1 cellular context compared by ENCODE assay signal in the genomic region with DNA sequence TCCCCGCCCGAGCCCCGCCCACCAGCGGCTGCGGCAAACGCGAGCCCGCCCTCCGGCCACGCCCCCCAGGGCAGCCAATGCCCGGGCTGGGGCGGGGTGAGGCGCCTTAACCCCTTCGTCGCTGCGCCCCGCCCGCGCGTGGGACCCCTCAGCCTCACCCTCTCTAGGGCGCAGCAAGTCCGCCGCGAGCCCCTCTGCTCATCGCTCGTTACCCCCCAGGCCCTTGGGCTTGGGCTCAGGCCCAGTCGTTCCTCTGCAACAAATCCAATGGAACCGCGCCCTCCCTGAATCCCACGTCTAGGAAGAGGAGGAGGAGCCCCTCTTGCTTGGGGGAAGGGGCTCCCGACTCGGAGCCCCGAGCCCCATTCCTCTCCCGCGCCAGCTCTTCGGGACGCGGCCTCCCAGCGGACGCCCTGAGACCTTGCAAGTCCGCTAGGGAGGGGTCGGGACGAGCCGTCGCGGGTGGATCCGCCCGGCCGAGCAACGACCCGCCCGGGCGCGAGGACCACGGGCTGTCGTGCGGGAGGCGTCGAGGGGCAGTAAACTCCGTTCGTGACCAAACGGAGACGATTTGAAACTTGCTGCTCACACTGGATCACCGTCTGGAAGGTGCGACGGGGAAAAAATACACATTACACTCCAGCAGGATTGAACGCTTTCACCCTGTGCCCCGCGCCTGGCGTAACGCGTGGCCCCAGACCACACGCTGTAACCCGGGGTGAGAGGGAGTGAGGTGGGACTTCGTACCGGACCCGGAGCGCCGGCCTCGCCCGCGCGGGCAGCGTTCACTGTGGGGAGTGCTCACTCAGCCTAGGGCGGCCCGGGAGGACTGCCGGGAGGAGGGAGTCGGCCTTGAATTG.
A peak's percentile ranks its signal among the peaks of the same experiment; 100 is the strongest.
TF ChIP-seq lines count a peak whose summit lies in the region.

No MANE protein-coding gene starts in this region.

TF ChIP-seq in HepG2, 621 proteins besides CTCF, POLR2A, EP300 and RAD21 (continues in another document):
- TF ChIP-seq, protein P1, sequence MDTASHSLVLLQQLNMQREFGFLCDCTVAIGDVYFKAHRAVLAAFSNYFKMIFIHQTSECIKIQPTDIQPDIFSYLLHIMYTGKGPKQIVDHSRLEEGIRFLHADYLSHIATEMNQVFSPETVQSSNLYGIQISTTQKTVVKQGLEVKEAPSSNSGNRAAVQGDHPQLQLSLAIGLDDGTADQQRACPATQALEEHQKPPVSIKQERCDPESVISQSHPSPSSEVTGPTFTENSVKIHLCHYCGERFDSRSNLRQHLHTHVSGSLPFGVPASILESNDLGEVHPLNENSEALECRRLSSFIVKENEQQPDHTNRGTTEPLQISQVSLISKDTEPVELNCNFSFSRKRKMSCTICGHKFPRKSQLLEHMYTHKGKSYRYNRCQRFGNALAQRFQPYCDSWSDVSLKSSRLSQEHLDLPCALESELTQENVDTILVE (CRISPR knock-in tag; IDR thresholded peaks at IDR 0.05), result peak; percentile 64; the same call in 1 of the 2 replicates
- TF ChIP-seq GABPA (IDR thresholded peaks at IDR 0.05; ENCODE audit: low read depth, low read length), result no peak
- TF ChIP-seq GABPA (CRISPR knock-in tag; IDR thresholded peaks at IDR 0.05; ENCODE audit: low read depth), result no peak
- TF ChIP-seq, protein P2, sequence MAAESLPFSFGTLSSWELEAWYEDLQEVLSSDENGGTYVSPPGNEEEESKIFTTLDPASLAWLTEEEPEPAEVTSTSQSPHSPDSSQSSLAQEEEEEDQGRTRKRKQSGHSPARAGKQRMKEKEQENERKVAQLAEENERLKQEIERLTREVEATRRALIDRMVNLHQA (CRISPR knock-in tag; IDR thresholded peaks at IDR 0.05), result no peak
- peak; percentile 90 for TF ChIP-seq ZNF543 (CRISPR knock-in tag; IDR thresholded peaks at IDR 0.05)
- peak; percentile 77; the same call in 1 of the 2 replicates for TF ChIP-seq NKX3-1 (CRISPR knock-in tag; IDR thresholded peaks at IDR 0.05)
- TF ChIP-seq, protein P3, sequence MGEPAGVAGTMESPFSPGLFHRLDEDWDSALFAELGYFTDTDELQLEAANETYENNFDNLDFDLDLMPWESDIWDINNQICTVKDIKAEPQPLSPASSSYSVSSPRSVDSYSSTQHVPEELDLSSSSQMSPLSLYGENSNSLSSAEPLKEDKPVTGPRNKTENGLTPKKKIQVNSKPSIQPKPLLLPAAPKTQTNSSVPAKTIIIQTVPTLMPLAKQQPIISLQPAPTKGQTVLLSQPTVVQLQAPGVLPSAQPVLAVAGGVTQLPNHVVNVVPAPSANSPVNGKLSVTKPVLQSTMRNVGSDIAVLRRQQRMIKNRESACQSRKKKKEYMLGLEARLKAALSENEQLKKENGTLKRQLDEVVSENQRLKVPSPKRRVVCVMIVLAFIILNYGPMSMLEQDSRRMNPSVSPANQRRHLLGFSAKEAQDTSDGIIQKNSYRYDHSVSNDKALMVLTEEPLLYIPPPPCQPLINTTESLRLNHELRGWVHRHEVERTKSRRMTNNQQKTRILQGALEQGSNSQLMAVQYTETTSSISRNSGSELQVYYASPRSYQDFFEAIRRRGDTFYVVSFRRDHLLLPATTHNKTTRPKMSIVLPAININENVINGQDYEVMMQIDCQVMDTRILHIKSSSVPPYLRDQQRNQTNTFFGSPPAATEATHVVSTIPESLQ (CRISPR knock-in tag; conservative IDR thresholded peaks at IDR 0.05), result no peak; the same call in 1 of the 2 replicates
- TF ChIP-seq, protein P4, sequence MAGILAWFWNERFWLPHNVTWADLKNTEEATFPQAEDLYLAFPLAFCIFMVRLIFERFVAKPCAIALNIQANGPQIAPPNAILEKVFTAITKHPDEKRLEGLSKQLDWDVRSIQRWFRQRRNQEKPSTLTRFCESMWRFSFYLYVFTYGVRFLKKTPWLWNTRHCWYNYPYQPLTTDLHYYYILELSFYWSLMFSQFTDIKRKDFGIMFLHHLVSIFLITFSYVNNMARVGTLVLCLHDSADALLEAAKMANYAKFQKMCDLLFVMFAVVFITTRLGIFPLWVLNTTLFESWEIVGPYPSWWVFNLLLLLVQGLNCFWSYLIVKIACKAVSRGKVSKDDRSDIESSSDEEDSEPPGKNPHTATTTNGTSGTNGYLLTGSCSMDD (CRISPR knock-in tag; IDR thresholded peaks at IDR 0.05), result no peak
- TF ChIP-seq, protein P5, sequence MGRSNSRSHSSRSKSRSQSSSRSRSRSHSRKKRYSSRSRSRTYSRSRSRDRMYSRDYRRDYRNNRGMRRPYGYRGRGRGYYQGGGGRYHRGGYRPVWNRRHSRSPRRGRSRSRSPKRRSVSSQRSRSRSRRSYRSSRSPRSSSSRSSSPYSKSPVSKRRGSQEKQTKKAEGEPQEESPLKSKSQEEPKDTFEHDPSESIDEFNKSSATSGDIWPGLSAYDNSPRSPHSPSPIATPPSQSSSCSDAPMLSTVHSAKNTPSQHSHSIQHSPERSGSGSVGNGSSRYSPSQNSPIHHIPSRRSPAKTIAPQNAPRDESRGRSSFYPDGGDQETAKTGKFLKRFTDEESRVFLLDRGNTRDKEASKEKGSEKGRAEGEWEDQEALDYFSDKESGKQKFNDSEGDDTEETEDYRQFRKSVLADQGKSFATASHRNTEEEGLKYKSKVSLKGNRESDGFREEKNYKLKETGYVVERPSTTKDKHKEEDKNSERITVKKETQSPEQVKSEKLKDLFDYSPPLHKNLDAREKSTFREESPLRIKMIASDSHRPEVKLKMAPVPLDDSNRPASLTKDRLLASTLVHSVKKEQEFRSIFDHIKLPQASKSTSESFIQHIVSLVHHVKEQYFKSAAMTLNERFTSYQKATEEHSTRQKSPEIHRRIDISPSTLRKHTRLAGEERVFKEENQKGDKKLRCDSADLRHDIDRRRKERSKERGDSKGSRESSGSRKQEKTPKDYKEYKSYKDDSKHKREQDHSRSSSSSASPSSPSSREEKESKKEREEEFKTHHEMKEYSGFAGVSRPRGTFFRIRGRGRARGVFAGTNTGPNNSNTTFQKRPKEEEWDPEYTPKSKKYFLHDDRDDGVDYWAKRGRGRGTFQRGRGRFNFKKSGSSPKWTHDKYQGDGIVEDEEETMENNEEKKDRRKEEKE (IDR thresholded peaks at IDR 0.05), result no peak
- TF ChIP-seq, protein P6, sequence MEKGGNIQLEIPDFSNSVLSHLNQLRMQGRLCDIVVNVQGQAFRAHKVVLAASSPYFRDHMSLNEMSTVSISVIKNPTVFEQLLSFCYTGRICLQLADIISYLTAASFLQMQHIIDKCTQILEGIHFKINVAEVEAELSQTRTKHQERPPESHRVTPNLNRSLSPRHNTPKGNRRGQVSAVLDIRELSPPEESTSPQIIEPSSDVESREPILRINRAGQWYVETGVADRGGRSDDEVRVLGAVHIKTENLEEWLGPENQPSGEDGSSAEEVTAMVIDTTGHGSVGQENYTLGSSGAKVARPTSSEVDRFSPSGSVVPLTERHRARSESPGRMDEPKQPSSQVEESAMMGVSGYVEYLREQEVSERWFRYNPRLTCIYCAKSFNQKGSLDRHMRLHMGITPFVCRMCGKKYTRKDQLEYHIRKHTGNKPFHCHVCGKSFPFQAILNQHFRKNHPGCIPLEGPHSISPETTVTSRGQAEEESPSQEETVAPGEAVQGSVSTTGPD (CRISPR knock-in tag; IDR thresholded peaks at IDR 0.05), result no peak
- TF ChIP-seq, protein P7, sequence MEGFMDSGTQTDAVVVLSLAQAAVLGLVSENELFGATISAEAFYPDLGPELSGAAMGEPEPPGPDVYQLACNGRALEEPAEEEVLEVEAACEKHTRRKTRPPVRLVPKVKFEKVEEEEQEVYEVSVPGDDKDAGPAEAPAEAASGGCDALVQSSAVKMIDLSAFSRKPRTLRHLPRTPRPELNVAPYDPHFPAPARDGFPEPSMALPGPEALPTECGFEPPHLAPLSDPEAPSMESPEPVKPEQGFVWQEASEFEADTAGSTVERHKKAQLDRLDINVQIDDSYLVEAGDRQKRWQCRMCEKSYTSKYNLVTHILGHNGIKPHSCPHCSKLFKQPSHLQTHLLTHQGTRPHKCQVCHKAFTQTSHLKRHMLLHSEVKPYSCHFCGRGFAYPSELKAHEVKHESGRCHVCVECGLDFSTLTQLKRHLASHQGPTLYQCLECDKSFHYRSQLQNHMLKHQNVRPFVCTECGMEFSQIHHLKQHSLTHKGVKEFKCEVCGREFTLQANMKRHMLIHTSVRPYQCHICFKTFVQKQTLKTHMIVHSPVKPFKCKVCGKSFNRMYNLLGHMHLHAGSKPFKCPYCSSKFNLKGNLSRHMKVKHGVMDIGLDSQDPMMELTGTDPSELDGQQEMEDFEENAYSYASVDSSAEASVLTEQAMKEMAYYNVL (CRISPR knock-in tag; IDR thresholded peaks at IDR 0.05; ENCODE audit: borderline replicate concordance), result no peak; the same call in none of the 2 replicates
- TF ChIP-seq, protein P8, sequence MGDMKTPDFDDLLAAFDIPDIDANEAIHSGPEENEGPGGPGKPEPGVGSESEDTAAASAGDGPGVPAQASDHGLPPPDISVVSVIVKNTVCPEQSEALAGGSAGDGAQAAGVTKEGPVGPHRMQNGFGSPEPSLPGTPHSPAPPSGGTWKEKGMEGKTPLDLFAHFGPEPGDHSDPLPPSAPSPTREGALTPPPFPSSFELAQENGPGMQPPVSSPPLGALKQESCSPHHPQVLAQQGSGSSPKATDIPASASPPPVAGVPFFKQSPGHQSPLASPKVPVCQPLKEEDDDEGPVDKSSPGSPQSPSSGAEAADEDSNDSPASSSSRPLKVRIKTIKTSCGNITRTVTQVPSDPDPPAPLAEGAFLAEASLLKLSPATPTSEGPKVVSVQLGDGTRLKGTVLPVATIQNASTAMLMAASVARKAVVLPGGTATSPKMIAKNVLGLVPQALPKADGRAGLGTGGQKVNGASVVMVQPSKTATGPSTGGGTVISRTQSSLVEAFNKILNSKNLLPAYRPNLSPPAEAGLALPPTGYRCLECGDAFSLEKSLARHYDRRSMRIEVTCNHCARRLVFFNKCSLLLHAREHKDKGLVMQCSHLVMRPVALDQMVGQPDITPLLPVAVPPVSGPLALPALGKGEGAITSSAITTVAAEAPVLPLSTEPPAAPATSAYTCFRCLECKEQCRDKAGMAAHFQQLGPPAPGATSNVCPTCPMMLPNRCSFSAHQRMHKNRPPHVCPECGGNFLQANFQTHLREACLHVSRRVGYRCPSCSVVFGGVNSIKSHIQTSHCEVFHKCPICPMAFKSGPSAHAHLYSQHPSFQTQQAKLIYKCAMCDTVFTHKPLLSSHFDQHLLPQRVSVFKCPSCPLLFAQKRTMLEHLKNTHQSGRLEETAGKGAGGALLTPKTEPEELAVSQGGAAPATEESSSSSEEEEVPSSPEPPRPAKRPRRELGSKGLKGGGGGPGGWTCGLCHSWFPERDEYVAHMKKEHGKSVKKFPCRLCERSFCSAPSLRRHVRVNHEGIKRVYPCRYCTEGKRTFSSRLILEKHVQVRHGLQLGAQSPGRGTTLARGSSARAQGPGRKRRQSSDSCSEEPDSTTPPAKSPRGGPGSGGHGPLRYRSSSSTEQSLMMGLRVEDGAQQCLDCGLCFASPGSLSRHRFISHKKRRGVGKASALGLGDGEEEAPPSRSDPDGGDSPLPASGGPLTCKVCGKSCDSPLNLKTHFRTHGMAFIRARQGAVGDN (CRISPR knock-in tag; IDR thresholded peaks at IDR 0.05), result peak; percentile 97
- TF ChIP-seq ZNF879 (CRISPR knock-in tag; IDR thresholded peaks at IDR 0.05), result peak; percentile 88
- peak; percentile 49; the same call in 1 of the 2 replicates for TF ChIP-seq REPIN1 (CRISPR knock-in tag; IDR thresholded peaks at IDR 0.05; ENCODE audit: borderline replicate concordance, low read depth)
- TF ChIP-seq KLF16 (CRISPR knock-in tag; IDR thresholded peaks at IDR 0.05), result peak in 1 of 2 experiments; percentile 93; a peak in 3 of 4 replicates
- TF ChIP-seq, protein P9, sequence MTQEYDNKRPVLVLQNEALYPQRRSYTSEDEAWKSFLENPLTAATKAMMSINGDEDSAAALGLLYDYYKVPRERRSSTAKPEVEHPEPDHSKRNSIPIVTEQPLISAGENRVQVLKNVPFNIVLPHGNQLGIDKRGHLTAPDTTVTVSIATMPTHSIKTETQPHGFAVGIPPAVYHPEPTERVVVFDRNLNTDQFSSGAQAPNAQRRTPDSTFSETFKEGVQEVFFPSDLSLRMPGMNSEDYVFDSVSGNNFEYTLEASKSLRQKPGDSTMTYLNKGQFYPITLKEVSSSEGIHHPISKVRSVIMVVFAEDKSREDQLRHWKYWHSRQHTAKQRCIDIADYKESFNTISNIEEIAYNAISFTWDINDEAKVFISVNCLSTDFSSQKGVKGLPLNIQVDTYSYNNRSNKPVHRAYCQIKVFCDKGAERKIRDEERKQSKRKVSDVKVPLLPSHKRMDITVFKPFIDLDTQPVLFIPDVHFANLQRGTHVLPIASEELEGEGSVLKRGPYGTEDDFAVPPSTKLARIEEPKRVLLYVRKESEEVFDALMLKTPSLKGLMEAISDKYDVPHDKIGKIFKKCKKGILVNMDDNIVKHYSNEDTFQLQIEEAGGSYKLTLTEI (CRISPR knock-in tag; conservative IDR thresholded peaks at IDR 0.05), result no peak
- peak; percentile 99 for TF ChIP-seq ZNF709 (CRISPR knock-in tag; IDR thresholded peaks at IDR 0.05)
- peak; percentile 76; the same call in 2 of the 3 replicates for TF ChIP-seq MXI1 (IDR thresholded peaks at IDR 0.05; ENCODE audit: borderline replicate concordance, low read depth, low read length)
- no peak for TF ChIP-seq ZEB1 (IDR thresholded peaks at IDR 0.05; ENCODE audit: insufficient replicate concordance, low read depth)
- TF ChIP-seq ZNF7 (CRISPR knock-in tag; IDR thresholded peaks at IDR 0.05), result peak; percentile 8; the same call in 1 of the 2 replicates
- peak; percentile 89; the same call in 1 of the 2 replicates for TF ChIP-seq ZNF547 (CRISPR knock-in tag; IDR thresholded peaks at IDR 0.05)
- no peak for TF ChIP-seq LCORL (IDR thresholded peaks at IDR 0.05)
- peak; percentile 95 for TF ChIP-seq LCORL (CRISPR knock-in tag; IDR thresholded peaks at IDR 0.05)
- TF ChIP-seq, protein P10, sequence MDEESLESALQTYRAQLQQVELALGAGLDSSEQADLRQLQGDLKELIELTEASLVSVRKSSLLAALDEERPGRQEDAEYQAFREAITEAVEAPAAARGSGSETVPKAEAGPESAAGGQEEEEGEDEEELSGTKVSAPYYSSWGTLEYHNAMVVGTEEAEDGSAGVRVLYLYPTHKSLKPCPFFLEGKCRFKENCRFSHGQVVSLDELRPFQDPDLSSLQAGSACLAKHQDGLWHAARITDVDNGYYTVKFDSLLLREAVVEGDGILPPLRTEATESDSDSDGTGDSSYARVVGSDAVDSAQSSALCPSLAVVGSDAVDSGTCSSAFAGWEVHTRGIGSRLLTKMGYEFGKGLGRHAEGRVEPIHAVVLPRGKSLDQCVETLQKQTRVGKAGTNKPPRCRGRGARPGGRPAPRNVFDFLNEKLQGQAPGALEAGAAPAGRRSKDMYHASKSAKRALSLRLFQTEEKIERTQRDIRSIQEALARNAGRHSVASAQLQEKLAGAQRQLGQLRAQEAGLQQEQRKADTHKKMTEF (CRISPR knock-in tag; IDR thresholded peaks at IDR 0.05), result peak; percentile 83; the same call in 1 of the 2 replicates
- peak; percentile 87 for TF ChIP-seq ZNF724P (CRISPR knock-in tag; IDR thresholded peaks at IDR 0.05; ENCODE audit: borderline replicate concordance)
- TF ChIP-seq TOPORS (CRISPR knock-in tag; IDR thresholded peaks at IDR 0.05), result peak; percentile 88
- TF ChIP-seq, protein P11, sequence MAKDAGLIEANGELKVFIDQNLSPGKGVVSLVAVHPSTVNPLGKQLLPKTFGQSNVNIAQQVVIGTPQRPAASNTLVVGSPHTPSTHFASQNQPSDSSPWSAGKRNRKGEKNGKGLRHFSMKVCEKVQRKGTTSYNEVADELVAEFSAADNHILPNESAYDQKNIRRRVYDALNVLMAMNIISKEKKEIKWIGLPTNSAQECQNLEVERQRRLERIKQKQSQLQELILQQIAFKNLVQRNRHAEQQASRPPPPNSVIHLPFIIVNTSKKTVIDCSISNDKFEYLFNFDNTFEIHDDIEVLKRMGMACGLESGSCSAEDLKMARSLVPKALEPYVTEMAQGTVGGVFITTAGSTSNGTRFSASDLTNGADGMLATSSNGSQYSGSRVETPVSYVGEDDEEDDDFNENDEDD (CRISPR knock-in tag; IDR thresholded peaks at IDR 0.05; ENCODE audit: borderline replicate concordance), result peak; percentile 70; the same call in 1 of the 2 replicates
- TF ChIP-seq BCL6 (CRISPR knock-in tag; IDR thresholded peaks at IDR 0.05), result peak; percentile 50
- TF ChIP-seq KLF12 (CRISPR knock-in tag; IDR thresholded peaks at IDR 0.05; ENCODE audit: borderline replicate concordance), result peak; percentile 95
